ENCODE assay signal across 24 cellular contexts in the genomic region with DNA sequence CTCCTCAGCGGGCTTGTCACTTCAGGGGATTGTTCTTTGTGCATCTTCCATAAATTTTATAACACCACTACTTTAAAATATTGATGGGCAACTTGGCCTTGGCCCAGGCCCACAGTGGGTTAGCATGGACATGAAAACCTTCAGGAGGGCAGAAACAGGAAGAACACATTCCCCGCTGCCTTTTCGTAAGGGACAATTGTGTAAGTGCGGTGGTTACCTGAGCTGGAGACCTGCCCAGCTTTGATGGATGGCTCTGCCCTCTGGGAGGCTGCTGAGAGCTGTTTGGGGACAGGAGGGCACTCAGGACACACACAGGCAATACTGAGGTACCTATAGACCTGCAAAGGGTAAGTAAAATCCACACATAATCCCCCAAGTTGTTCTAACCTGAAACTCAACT.
"Had no signal": no experiment of that assay in that cellular context is flagged by ENCODE, and none has a peak within 500 bp of the region (broad histone marks: within the 10 kb centered on the region; RNA-seq: fewer than 3 reads in every experiment).

No MANE protein-coding gene starts in this region.

- H3K4me3 ChIP-seq: dorsolateral prefrontal cortex, ovary, smooth muscle cell, suprapubic skin, transverse colon, upper lobe of right lung, vagina had no signal

- DNase-seq: dorsolateral prefrontal cortex; effector CD4-positive, alpha-beta T cell; hypothalamus; immature natural killer cell; islet precursor cell; kidney glomerular epithelial cell; left colon; midbrain; naive thymus-derived CD8-positive, alpha-beta T cell; nephron progenitor cell; nucleus accumbens; ovary; stimulated activated CD4-positive, alpha-beta T cell treated with anti-CD3 and anti-CD28 coated beads, Interleukin-12 subunit alpha, Interleukin-12 subunit beta, amount 100 ng/mL, for 4 hours; stimulated activated CD4-positive, alpha-beta T cell treated with anti-CD3 and anti-CD28 coated beads, Interleukin-1b, Interleukin-23, amount 100 ng/mL, for 48 hours; stimulated activated CD4-positive, alpha-beta T cell treated with anti-CD3 and anti-CD28 coated beads, Interleukin-4, amount 100 ng/mL, for 1 hour; stimulated activated CD8-positive, alpha-beta memory T cell treated with anti-CD3 and anti-CD28 coated beads, Interleukin-4, amount 100 ng/mL, for 48 hours; stimulated activated naive CD4-positive, alpha-beta T cell; stimulated activated naive CD8-positive, alpha-beta T cell treated with anti-CD3 and anti-CD28 coated beads, Interleukin-15, amount 100 ng/mL, for 72 hours; transverse colon; upper lobe of right lung had no signal

- H3K27me3 ChIP-seq: dorsolateral prefrontal cortex, ovary, suprapubic skin, transverse colon, upper lobe of right lung, vagina had no signal

- H3K4me3 Mint-ChIP-seq: immature natural killer cell; naive thymus-derived CD8-positive, alpha-beta T cell; nephron progenitor cell; stimulated activated naive CD8-positive, alpha-beta T cell treated with anti-CD3 and anti-CD28 coated beads, Interleukin-15, amount 100 ng/mL, for 72 hours had no signal

- H3K36me3 Mint-ChIP-seq: immature natural killer cell; naive thymus-derived CD8-positive, alpha-beta T cell had no signal

- ATAC-seq: left colon; naive thymus-derived CD8-positive, alpha-beta T cell; sciatic nerve; stimulated activated naive CD8-positive, alpha-beta T cell treated with anti-CD3 and anti-CD28 coated beads, Interleukin-15, amount 100 ng/mL, for 72 hours; upper lobe of right lung had no signal

- H3K27ac Mint-ChIP-seq: immature natural killer cell; nephron progenitor cell; stimulated activated naive CD8-positive, alpha-beta T cell treated with anti-CD3 and anti-CD28 coated beads, Interleukin-15, amount 100 ng/mL, for 72 hours had no signal

- H3K9me3 Mint-ChIP-seq: immature natural killer cell; naive thymus-derived CD8-positive, alpha-beta T cell; nephron progenitor cell; stimulated activated naive CD8-positive, alpha-beta T cell treated with anti-CD3 and anti-CD28 coated beads, Interleukin-15, amount 100 ng/mL, for 72 hours had no signal

- H3K36me3 ChIP-seq: ovary, suprapubic skin, transverse colon, upper lobe of right lung, vagina had no signal

- H3K9me3 ChIP-seq: ovary, suprapubic skin, transverse colon, upper lobe of right lung, vagina had no signal

- H3K27ac ChIP-seq: dorsolateral prefrontal cortex, ovary, suprapubic skin, transverse colon, upper lobe of right lung, vagina had no signal

- H3K4me1 ChIP-seq: suprapubic skin, transverse colon, upper lobe of right lung, vagina had no signal

- H3K4me1 Mint-ChIP-seq: immature natural killer cell had no signal

- H3K27me3 Mint-ChIP-seq: stimulated activated naive CD8-positive, alpha-beta T cell treated with anti-CD3 and anti-CD28 coated beads, Interleukin-15, amount 100 ng/mL, for 72 hours had no signal
